Comparison of ENCODE assay signal across 1 cellular context in the genomic region with DNA sequence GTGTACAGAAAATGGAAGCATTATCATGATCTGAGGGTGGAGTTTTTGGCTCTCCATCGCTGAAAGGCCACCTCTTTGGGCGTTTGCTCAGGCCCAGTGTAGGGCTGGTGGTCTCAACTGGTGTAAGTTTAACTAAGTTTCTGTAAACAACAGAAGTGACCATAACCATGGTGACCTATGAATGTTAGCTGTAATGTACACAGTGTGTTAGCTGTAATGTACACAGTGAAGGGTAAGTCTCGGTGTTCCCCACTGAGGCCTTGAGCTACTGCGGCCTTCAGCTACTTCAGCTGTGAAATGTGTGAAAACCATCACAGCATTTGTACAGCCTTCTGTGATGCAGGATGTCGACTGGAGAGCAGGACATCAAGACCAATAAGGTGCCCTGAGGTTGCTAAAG.
TF ChIP-seq lines count a peak whose summit lies in the region.

No MANE protein-coding gene starts in this region.

TF ChIP-seq in HepG2, 621 proteins besides CTCF, POLR2A, EP300 and RAD21 (continued from another document and continues in another):
- peak; percentile 96 for TF ChIP-seq ZNF609 (CRISPR knock-in tag; IDR thresholded peaks at IDR 0.05; ENCODE audit: borderline replicate concordance)
- TF ChIP-seq EZH2 (conservative IDR thresholded peaks at IDR 0.05; ENCODE audit: low read depth, low read length) = no peak
- no peak for TF ChIP-seq ZFP82 (CRISPR knock-in tag; IDR thresholded peaks at IDR 0.05; ENCODE audit: borderline replicate concordance)
- TF ChIP-seq ZNF292 (CRISPR knock-in tag; IDR thresholded peaks at IDR 0.05; ENCODE audit: borderline replicate concordance, low read depth) = peak; percentile 40; the same call in 1 of the 2 replicates
- TF ChIP-seq HDAC2 (CRISPR knock-in tag; IDR thresholded peaks at IDR 0.05) = peak; percentile 85; the same call in 1 of the 2 replicates
- no peak for TF ChIP-seq PRMT3 (CRISPR knock-in tag; IDR thresholded peaks at IDR 0.05; ENCODE audit: borderline replicate concordance, low read depth)
- no peak for TF ChIP-seq SIN3A (IDR thresholded peaks at IDR 0.05; ENCODE audit: borderline replicate concordance, low read depth, low read length)
- TF ChIP-seq ZNF136 (CRISPR knock-in tag; IDR thresholded peaks at IDR 0.05; ENCODE audit: low read depth) = no peak
- peak in 1 of 2 experiments; percentile 55; a peak in 1 of 4 replicates for TF ChIP-seq REST (IDR thresholded peaks at IDR 0.05; ENCODE audit: borderline replicate concordance in 1 of 2, low read depth in 1 of 2, low read length in 2 of 2)
- no peak for TF ChIP-seq ZFAT (CRISPR knock-in tag; conservative IDR thresholded peaks at IDR 0.05)
- TF ChIP-seq, protein P1, sequence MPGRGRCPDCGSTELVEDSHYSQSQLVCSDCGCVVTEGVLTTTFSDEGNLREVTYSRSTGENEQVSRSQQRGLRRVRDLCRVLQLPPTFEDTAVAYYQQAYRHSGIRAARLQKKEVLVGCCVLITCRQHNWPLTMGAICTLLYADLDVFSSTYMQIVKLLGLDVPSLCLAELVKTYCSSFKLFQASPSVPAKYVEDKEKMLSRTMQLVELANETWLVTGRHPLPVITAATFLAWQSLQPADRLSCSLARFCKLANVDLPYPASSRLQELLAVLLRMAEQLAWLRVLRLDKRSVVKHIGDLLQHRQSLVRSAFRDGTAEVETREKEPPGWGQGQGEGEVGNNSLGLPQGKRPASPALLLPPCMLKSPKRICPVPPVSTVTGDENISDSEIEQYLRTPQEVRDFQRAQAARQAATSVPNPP (CRISPR knock-in tag; IDR thresholded peaks at IDR 0.05) = peak; percentile 46; the same call in 1 of the 2 replicates
- no peak for TF ChIP-seq SP1 (IDR thresholded peaks at IDR 0.05)
- TF ChIP-seq SP1 (CRISPR knock-in tag; IDR thresholded peaks at IDR 0.05) = no peak
- TF ChIP-seq ARID2 (CRISPR knock-in tag; IDR thresholded peaks at IDR 0.05; ENCODE audit: borderline replicate concordance) = no peak
- peak; percentile 81; the same call in 1 of the 2 replicates for TF ChIP-seq FOXK1 (CRISPR knock-in tag; IDR thresholded peaks at IDR 0.05; ENCODE audit: borderline replicate concordance, low read depth)
- 0 out of 2 replicates have a peak, but pooled peaks have one; percentile 34 for TF ChIP-seq IRX3 (CRISPR knock-in tag; IDR thresholded peaks at IDR 0.05; ENCODE audit: borderline replicate concordance, low read depth)
- no peak for TF ChIP-seq ATF7-NPFF (CRISPR knock-in tag; IDR thresholded peaks at IDR 0.05; ENCODE audit: low read depth)
- TF ChIP-seq ZNF546 (CRISPR knock-in tag; conservative IDR thresholded peaks at IDR 0.05) = no peak
- peak; percentile 72 for TF ChIP-seq JUND (CRISPR knock-in tag; IDR thresholded peaks at IDR 0.05)
- no peak for TF ChIP-seq ZNF782 (CRISPR knock-in tag; IDR thresholded peaks at IDR 0.05; ENCODE audit: borderline replicate concordance)
- peak; percentile 68 for TF ChIP-seq MED1 (CRISPR knock-in tag; IDR thresholded peaks at IDR 0.05)
- peak; percentile 92 for TF ChIP-seq FOXA1 (IDR thresholded peaks at IDR 0.05)
- TF ChIP-seq FOXA1 (CRISPR knock-in tag; IDR thresholded peaks at IDR 0.05) = peak; percentile 99
- no peak for TF ChIP-seq FIP1L1 (IDR thresholded peaks at IDR 0.05; ENCODE audit: borderline replicate concordance, insufficient read depth, low read depth, low read length)
- TF ChIP-seq ZFP90 (CRISPR knock-in tag; IDR thresholded peaks at IDR 0.05; ENCODE audit: borderline replicate concordance) = no peak
- TF ChIP-seq MIER3 (CRISPR knock-in tag; IDR thresholded peaks at IDR 0.05; ENCODE audit: borderline replicate concordance) = peak; percentile 75; the same call in 1 of the 2 replicates
- TF ChIP-seq ZBTB20 (CRISPR knock-in tag; IDR thresholded peaks at IDR 0.05; ENCODE audit: borderline replicate concordance, low read depth) = no peak; the same call in 1 of the 2 replicates
- TF ChIP-seq HOXA3 (CRISPR knock-in tag; IDR thresholded peaks at IDR 0.05) = peak; percentile 58
- peak; percentile 68; the same call in 1 of the 2 replicates for TF ChIP-seq XBP1 (CRISPR knock-in tag; IDR thresholded peaks at IDR 0.05)
- peak; percentile 49 for TF ChIP-seq HNF1A (IDR thresholded peaks at IDR 0.05; ENCODE audit: low read depth)
- TF ChIP-seq HNF1A (CRISPR knock-in tag; IDR thresholded peaks at IDR 0.05; ENCODE audit: borderline replicate concordance) = peak; percentile 56; the same call in 1 of the 2 replicates
- 0 out of 2 replicates have a peak, but pooled peaks have one; percentile 19 for TF ChIP-seq ZNF644 (CRISPR knock-in tag; IDR thresholded peaks at IDR 0.05; ENCODE audit: low read depth)
- TF ChIP-seq NFATC3 (CRISPR knock-in tag; IDR thresholded peaks at IDR 0.05) = no peak
- TF ChIP-seq TRIM24 (CRISPR knock-in tag; IDR thresholded peaks at IDR 0.05) = peak; percentile 15; the same call in 1 of the 2 replicates
- TF ChIP-seq FLYWCH1 (CRISPR knock-in tag; IDR thresholded peaks at IDR 0.05) = no peak
- TF ChIP-seq STAG1 (CRISPR knock-in tag; IDR thresholded peaks at IDR 0.05) = no peak
- peak; percentile 65; the same call in 1 of the 2 replicates for TF ChIP-seq NR2F2 (IDR thresholded peaks at IDR 0.05; ENCODE audit: borderline replicate concordance, low read depth)
- TF ChIP-seq ZNF30 (CRISPR knock-in tag; IDR thresholded peaks at IDR 0.05) = no peak
- no peak for TF ChIP-seq KDM5B (CRISPR knock-in tag; IDR thresholded peaks at IDR 0.05; ENCODE audit: borderline replicate concordance)
- TF ChIP-seq CREB1 (IDR thresholded peaks at IDR 0.05) = no peak
- peak; percentile 21; the same call in 1 of the 2 replicates for TF ChIP-seq CREB1 (CRISPR knock-in tag; IDR thresholded peaks at IDR 0.05)
- 0 out of 2 replicates have a peak, but pooled peaks have one; percentile 49 for TF ChIP-seq ZNF589 (CRISPR knock-in tag; conservative IDR thresholded peaks at IDR 0.05)
- TF ChIP-seq, protein P2, sequence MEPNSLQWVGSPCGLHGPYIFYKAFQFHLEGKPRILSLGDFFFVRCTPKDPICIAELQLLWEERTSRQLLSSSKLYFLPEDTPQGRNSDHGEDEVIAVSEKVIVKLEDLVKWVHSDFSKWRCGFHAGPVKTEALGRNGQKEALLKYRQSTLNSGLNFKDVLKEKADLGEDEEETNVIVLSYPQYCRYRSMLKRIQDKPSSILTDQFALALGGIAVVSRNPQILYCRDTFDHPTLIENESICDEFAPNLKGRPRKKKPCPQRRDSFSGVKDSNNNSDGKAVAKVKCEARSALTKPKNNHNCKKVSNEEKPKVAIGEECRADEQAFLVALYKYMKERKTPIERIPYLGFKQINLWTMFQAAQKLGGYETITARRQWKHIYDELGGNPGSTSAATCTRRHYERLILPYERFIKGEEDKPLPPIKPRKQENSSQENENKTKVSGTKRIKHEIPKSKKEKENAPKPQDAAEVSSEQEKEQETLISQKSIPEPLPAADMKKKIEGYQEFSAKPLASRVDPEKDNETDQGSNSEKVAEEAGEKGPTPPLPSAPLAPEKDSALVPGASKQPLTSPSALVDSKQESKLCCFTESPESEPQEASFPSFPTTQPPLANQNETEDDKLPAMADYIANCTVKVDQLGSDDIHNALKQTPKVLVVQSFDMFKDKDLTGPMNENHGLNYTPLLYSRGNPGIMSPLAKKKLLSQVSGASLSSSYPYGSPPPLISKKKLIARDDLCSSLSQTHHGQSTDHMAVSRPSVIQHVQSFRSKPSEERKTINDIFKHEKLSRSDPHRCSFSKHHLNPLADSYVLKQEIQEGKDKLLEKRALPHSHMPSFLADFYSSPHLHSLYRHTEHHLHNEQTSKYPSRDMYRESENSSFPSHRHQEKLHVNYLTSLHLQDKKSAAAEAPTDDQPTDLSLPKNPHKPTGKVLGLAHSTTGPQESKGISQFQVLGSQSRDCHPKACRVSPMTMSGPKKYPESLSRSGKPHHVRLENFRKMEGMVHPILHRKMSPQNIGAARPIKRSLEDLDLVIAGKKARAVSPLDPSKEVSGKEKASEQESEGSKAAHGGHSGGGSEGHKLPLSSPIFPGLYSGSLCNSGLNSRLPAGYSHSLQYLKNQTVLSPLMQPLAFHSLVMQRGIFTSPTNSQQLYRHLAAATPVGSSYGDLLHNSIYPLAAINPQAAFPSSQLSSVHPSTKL (CRISPR knock-in tag; IDR thresholded peaks at IDR 0.05) = peak; percentile 83
